25 cellular contexts compared by ENCODE assay signal in the genomic region with DNA sequence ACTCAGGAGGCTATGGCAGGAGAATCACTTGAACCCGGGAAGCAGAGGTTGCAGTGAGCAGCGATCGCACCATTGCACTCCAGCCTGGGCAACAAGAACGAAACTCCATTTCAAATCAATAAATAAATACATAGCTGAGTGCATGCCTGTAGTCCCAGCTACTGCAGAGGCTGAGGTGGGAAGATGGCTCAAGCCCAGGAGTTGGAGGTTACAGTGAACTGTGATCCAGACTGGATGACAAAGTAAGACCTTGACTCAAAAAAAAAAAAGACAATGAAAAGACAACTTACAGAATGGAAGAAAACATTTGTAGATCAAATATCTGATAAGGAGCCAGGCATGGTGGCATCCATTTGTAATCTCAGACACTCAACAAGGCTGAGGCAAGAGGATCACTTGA.
"Had no signal": no experiment of that assay in that cellular context is flagged by ENCODE, and none has a peak within 500 bp of the region (broad histone marks: within the 10 kb centered on the region; RNA-seq: fewer than 3 reads in every experiment).

No MANE protein-coding gene starts in this region.

- H3K27me3 ChIP-seq: esophagus squamous epithelium, gastrocnemius medialis, heart right ventricle, left lung had no signal

- ATAC-seq: effector memory CD8-positive, alpha-beta T cell; esophagus mucosa; gastrocnemius medialis; heart right ventricle; left cardiac atrium; left lung; left ventricle myocardium superior; lower lobe of right lung; naive thymus-derived CD8-positive, alpha-beta T cell had no signal

- H3K4me3 ChIP-seq: esophagus squamous epithelium, gastrocnemius medialis, heart right ventricle, left lung, lower lobe of right lung, mucosa of descending colon had no signal

- DNase-seq: cortex of kidney; effector CD8-positive, alpha-beta T cell; effector memory CD8-positive, alpha-beta T cell; endodermal cell; erythroblast; esophagus squamous epithelium; foreskin fibroblast; foreskin melanocyte; gastrocnemius medialis; glutamatergic neuron; head of caudate nucleus; heart right ventricle; hippocampal formation; left cardiac atrium; left lung; left ventricle myocardium superior; lower lobe of right lung; mesenchymal stem cell; mucosa of descending colon; naive B cell; naive thymus-derived CD8-positive, alpha-beta T cell had no signal

- H3K27ac Mint-ChIP-seq: dendritic cell treated with granulocyte-macrophage colony-stimulating factor and Interleukin-4, amounts not matched to agents 40 ng/mL and 50 ng/mL, for 4 days; endodermal cell; mesothelial cell of epicardium; naive thymus-derived CD8-positive, alpha-beta T cell had no signal

- H3K9me3 ChIP-seq: esophagus squamous epithelium, gastrocnemius medialis, heart right ventricle, left lung, lower lobe of right lung, mucosa of descending colon had no signal

- H3K4me3 Mint-ChIP-seq: dendritic cell treated with granulocyte-macrophage colony-stimulating factor and Interleukin-4, amounts not matched to agents 40 ng/mL and 50 ng/mL, for 4 days; effector memory CD8-positive, alpha-beta T cell; endodermal cell; mesothelial cell of epicardium; naive B cell; naive thymus-derived CD8-positive, alpha-beta T cell had no signal

- H3K27me3 Mint-ChIP-seq: dendritic cell treated with granulocyte-macrophage colony-stimulating factor and Interleukin-4, amounts not matched to agents 40 ng/mL and 50 ng/mL, for 4 days; effector memory CD8-positive, alpha-beta T cell; naive B cell; naive thymus-derived CD8-positive, alpha-beta T cell had no signal

- H3K9me3 Mint-ChIP-seq: dendritic cell treated with granulocyte-macrophage colony-stimulating factor and Interleukin-4, amounts not matched to agents 40 ng/mL and 50 ng/mL, for 4 days; effector memory CD8-positive, alpha-beta T cell; endodermal cell; mesothelial cell of epicardium; naive B cell; naive thymus-derived CD8-positive, alpha-beta T cell had no signal

- H3K27ac ChIP-seq: epithelial cell of prostate, esophagus squamous epithelium, gastrocnemius medialis, heart right ventricle, left lung, lower lobe of right lung had no signal

- H3K4me1 ChIP-seq: left lung, lower lobe of right lung had no signal

- H3K4me1 Mint-ChIP-seq: mesothelial cell of epicardium had no signal
